Comparison of ENCODE assay signal across 18 cellular contexts in the genomic region with DNA sequence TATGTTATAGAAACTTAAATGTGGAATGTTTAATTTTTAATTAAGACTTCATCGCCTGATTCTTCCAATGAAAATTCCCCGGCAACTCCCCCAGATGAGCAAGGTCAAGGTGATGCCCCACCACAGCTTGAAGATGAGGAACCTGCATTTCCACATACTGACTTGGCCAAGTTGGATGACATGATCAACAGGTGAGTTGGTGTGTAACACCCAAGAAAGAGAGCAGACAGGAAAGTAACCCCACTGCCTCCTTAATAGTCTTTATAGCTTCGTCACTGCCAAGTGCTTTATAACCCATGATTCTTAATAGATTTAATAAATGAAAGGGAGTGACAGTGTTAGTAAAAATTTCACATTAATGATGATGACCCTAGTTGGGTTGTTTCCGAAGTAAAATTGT. TPM values are rescaled to one million over a fixed set of nuclear protein-coding genes. Genes with fewer than 3 reads are reported as not detected.
DNase-seq lines count a peak whose midpoint lies in the region; ATAC-seq and TF ChIP-seq lines count a peak whose summit lies in the region.
"Had no signal": no experiment of that assay in that cellular context is flagged by ENCODE, and none has a peak within 500 bp of the region (broad histone marks: within the 10 kb centered on the region; RNA-seq: fewer than 3 reads in every experiment).

No MANE protein-coding gene starts in this region.

- H3K36me3 ChIP-seq in HEK293 (ENCODE audit: control insufficient read depth in 2 of 2, insufficient read depth in 1 of 2, low read length in 2 of 2) = peaks cover 47 to 59% of the 10 kb centered on the region in 2 experiments

- no peak overlapping the region for H3K27ac ChIP-seq in HEK293 (ENCODE audit: extremely low read depth, low read depth, low read length)
- H3K27ac ChIP-seq: BLaER1 had no signal

- H3K27me3 Mint-ChIP-seq in stimulated activated naive CD8-positive, alpha-beta T cell treated with anti-CD3 and anti-CD28 coated beads, Interleukin-15, Interleukin-2, amounts not matched to agents 100 ng/mL and 50 ng/mL, for 24 hours = no peaks in the 10 kb centered on the region
- H3K27me3 Mint-ChIP-seq in chondrocyte (ENCODE audit: low read depth) (no peaks in the 10 kb centered on the region), progenitor cell of endocrine pancreas (no peaks in the 10 kb centered on the region)
- H3K27me3 Mint-ChIP-seq: CD4-positive, CD25-positive, alpha-beta regulatory T cell had no signal

- peaks cover 38% of the 10 kb centered on the region for H3K4me1 Mint-ChIP-seq in stimulated activated naive CD8-positive, alpha-beta T cell treated with anti-CD3 and anti-CD28 coated beads, Interleukin-15, Interleukin-2, amounts not matched to agents 100 ng/mL and 50 ng/mL, for 24 hours (ENCODE audit: low read depth)
- H3K4me1 Mint-ChIP-seq in chondrocyte (ENCODE audit: low read depth) (peaks cover 7% of the 10 kb centered on the region), progenitor cell of endocrine pancreas (ENCODE audit: low read depth) (peaks cover 6% of the 10 kb centered on the region)

- H3K9me3 ChIP-seq in HEK293 (ENCODE audit: control insufficient read depth, insufficient read depth, low read depth, low read length) = no peaks in the 10 kb centered on the region
- H3K9me3 ChIP-seq: BE2C, BLaER1, Caco-2 had no signal

- CTCF ChIA-PET in HEK293 (lab: Yijun Ruan, JAX) = interaction anchor here (0.7 to 4.3 kb wide), 4 partner anchors 10 to 585 kb away, joined by 3 to 28 read pairs (median 4); no protein-coding TSS in a partner anchor

- peaks cover 12% of the 10 kb centered on the region; the same call in 1 of the 2 replicates for H3K4me1 ChIP-seq in HEK293 (ENCODE audit: control insufficient read depth, insufficient read depth, low read length)
- H3K4me1 ChIP-seq: BE2C, BLaER1, Caco-2 had no signal

- H3K36me3 Mint-ChIP-seq in stimulated activated naive CD8-positive, alpha-beta T cell treated with anti-CD3 and anti-CD28 coated beads, Interleukin-15, Interleukin-2, amounts not matched to agents 100 ng/mL and 50 ng/mL, for 24 hours (ENCODE audit: low read depth) = peaks cover 25% of the 10 kb centered on the region
- H3K36me3 Mint-ChIP-seq in chondrocyte (ENCODE audit: low read depth) = peaks cover 5% of the 10 kb centered on the region
- peaks cover 15% of the 10 kb centered on the region for H3K36me3 Mint-ChIP-seq in progenitor cell of endocrine pancreas (ENCODE audit: insufficient read depth)

- no peak for ATAC-seq in stimulated activated naive CD8-positive, alpha-beta T cell treated with anti-CD3 and anti-CD28 coated beads, Interleukin-15, Interleukin-2, amounts not matched to agents 100 U/mL and 50 U/mL, for 24 hours
- ATAC-seq in GM18873 (IDR thresholded peaks at IDR 0.05; ENCODE audit: low FRiP score, unreplicated experiment) = no peak
- ATAC-seq: CD8-positive, alpha-beta T cell had no signal

- no peaks in the 10 kb centered on the region for H3K9me3 Mint-ChIP-seq in stimulated activated naive CD8-positive, alpha-beta T cell treated with anti-CD3 and anti-CD28 coated beads, Interleukin-15, Interleukin-2, amounts not matched to agents 100 ng/mL and 50 ng/mL, for 24 hours
- H3K9me3 Mint-ChIP-seq in chondrocyte (ENCODE audit: low read depth) (peaks cover 2% of the 10 kb centered on the region), progenitor cell of endocrine pancreas (ENCODE audit: low read depth) (peaks cover 8% of the 10 kb centered on the region)
- H3K9me3 Mint-ChIP-seq: CD4-positive, CD25-positive, alpha-beta regulatory T cell; CD8-positive, alpha-beta T cell had no signal

- DNase-seq in stimulated activated naive CD8-positive, alpha-beta T cell treated with anti-CD3 and anti-CD28 coated beads, Interleukin-15, Interleukin-2, amounts not matched to agents 100 U/mL and 50 U/mL, for 24 hours = no peak
- DNase-seq in chondrocyte (ENCODE audit: low spot score) = no peak
- no peak for DNase-seq in progenitor cell of endocrine pancreas (ENCODE audit: low spot score, unreplicated experiment)
- DNase-seq: 8988T; ACHN; BE2C; C1 segment of cervical spinal cord; Caco-2; Calu3; CD4-positive, CD25-positive, alpha-beta regulatory T cell; CD8-positive, alpha-beta T cell; DMS79 treated with DMSO at 0.1 percent for 48 hours; GF-D8 had no signal

- H3K4me3 Mint-ChIP-seq in stimulated activated naive CD8-positive, alpha-beta T cell treated with anti-CD3 and anti-CD28 coated beads, Interleukin-15, Interleukin-2, amounts not matched to agents 100 ng/mL and 50 ng/mL, for 24 hours = no peak overlapping the region
- H3K4me3 Mint-ChIP-seq in chondrocyte (ENCODE audit: unreplicated experiment) (no peak overlapping the region), progenitor cell of endocrine pancreas (ENCODE audit: low read depth) (no peak overlapping the region)
- H3K4me3 Mint-ChIP-seq: CD14-positive monocyte; CD8-positive, alpha-beta T cell had no signal

- POLR2A ChIA-PET in HEK293 (lab: Yijun Ruan, JAX) = interaction anchor here (0.8 kb wide), 1 partner anchor 44 kb away, joined by 3 read pairs; the partner anchor contains the start of gene USP9X

- H3K4me3 ChIP-seq in HEK293 (ENCODE audit: low read depth, low read length) = no peak overlapping the region
- H3K4me3 ChIP-seq: BLaER1 had no signal

- peak overlapping the region; percentile 11 for H3K27ac Mint-ChIP-seq in stimulated activated naive CD8-positive, alpha-beta T cell treated with anti-CD3 and anti-CD28 coated beads, Interleukin-15, Interleukin-2, amounts not matched to agents 100 ng/mL and 50 ng/mL, for 24 hours
- H3K27ac Mint-ChIP-seq in chondrocyte (ENCODE audit: unreplicated experiment) (peak overlapping the region; percentile 19), progenitor cell of endocrine pancreas (no peak overlapping the region)
- H3K27ac Mint-ChIP-seq: CD14-positive monocyte had no signal

- no peak for TF ChIP-seq CTCF in HEK293 (tag by site-specific recombination; IDR thresholded peaks at IDR 0.05)
- no peak for TF ChIP-seq CTCF in chondrocyte (IDR thresholded peaks at IDR 0.05)
- TF ChIP-seq CTCF in progenitor cell of endocrine pancreas (IDR thresholded peaks at IDR 0.05; ENCODE audit: unreplicated experiment) = no peak

TF ChIP-seq in HEK293, 187 proteins besides CTCF, POLR2A, EP300 and RAD21:
- TF ChIP-seq, protein P1, sequence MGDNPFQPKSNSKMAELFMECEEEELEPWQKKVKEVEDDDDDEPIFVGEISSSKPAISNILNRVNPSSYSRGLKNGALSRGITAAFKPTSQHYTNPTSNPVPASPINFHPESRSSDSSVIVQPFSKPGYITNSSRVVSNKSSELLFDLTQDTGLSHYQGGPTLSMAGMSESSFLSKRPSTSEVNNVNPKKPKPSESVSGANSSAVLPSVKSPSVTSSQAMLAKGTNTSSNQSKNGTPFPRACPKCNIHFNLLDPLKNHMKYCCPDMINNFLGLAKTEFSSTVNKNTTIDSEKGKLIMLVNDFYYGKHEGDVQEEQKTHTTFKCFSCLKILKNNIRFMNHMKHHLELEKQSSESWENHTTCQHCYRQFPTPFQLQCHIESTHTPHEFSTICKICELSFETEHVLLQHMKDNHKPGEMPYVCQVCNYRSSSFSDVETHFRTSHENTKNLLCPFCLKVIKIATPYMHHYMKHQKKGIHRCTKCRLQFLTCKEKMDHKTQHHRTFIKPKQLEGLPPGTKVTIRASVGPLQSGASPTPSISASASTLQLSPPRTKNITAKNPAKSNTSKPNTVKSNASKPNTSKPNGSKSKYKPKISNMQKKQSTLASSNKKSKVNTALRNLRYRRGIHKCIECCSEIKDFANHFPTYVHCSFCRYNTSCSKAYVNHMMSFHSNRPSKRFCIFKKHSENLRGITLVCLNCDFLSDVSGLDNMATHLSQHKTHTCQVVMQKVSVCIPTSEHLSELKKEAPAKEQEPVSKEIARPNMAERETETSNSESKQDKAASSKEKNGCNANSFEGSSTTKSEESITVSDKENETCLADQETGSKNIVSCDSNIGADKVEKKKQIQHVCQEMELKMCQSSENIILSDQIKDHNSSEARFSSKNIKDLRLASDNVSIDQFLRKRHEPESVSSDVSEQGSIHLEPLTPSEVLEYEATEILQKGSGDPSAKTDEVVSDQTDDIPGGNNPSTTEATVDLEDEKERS (tag by site-specific recombination; IDR thresholded peaks at IDR 0.05) = no peak
- TF ChIP-seq ZNF555 (tag by site-specific recombination; conservative IDR thresholded peaks at IDR 0.05) (no peak), ZNF266 (tag by site-specific recombination; IDR thresholded peaks at IDR 0.05; ENCODE audit: low read depth) (no peak), SCRT1 (tag by site-specific recombination; IDR thresholded peaks at IDR 0.05; ENCODE audit: borderline replicate concordance) (peak; percentile 82), ZNF677 (tag by site-specific recombination; IDR thresholded peaks at IDR 0.05) (no peak), SP7 (tag by site-specific recombination; IDR thresholded peaks at IDR 0.05) (no peak), SCRT2 (tag by site-specific recombination; IDR thresholded peaks at IDR 0.05) (peak; percentile 79)
- TF ChIP-seq, protein P2, sequence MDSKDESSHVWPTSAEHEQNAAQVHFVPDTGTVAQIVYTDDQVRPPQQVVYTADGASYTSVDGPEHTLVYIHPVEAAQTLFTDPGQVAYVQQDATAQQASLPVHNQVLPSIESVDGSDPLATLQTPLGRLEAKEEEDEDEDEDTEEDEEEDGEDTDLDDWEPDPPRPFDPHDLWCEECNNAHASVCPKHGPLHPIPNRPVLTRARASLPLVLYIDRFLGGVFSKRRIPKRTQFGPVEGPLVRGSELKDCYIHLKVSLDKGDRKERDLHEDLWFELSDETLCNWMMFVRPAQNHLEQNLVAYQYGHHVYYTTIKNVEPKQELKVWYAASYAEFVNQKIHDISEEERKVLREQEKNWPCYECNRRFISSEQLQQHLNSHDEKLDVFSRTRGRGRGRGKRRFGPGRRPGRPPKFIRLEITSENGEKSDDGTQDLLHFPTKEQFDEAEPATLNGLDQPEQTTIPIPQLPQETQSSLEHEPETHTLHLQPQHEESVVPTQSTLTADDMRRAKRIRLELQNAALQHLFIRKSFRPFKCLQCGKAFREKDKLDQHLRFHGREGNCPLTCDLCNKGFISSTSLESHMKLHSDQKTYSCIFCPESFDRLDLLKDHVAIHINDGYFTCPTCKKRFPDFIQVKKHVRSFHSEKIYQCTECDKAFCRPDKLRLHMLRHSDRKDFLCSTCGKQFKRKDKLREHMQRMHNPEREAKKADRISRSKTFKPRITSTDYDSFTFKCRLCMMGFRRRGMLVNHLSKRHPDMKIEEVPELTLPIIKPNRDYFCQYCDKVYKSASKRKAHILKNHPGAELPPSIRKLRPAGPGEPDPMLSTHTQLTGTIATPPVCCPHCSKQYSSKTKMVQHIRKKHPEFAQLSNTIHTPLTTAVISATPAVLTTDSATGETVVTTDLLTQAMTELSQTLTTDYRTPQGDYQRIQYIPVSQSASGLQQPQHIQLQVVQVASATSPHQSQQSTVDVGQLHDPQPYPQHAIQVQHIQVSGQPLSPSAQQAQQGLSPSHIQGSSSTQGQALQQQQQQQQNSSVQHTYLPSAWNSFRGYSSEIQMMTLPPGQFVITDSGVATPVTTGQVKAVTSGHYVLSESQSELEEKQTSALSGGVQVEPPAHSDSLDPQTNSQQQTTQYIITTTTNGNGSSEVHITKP (tag by site-specific recombination; IDR thresholded peaks at IDR 0.05) = no peak

RNA-seq across cellular contexts. Expression of gene USP9X, which starts 43.7 kb away (rescaled TPM):
- 85.9 to 101 TPM (median 86.3 TPM) in 3 replicates for total RNA-seq in chondrocyte
- total RNA-seq in progenitor cell of endocrine pancreas = 75.3 and 79.8 TPM in 2 replicates
